Comparison of ENCODE assay signal across 37 cellular contexts in genomic region chr5:146357125-146357524, GRCh38. TPM values are rescaled to one million over a fixed set of nuclear protein-coding genes. Genes with fewer than 3 reads are reported as not detected.
"Had no signal": no experiment of that assay in that cellular context is flagged by ENCODE, and none has a peak within 500 bp of the region (broad histone marks: within the 10 kb centered on the region; RNA-seq: fewer than 3 reads in every experiment).

No MANE protein-coding gene starts in this region.

- H3K4me3 ChIP-seq: adrenal gland, body of pancreas, breast epithelium had no signal

- FAIRE-seq: astrocyte, TTC549 had no signal

- H3K27me3 ChIP-seq: body of pancreas, brain microvascular endothelial cell, breast epithelium had no signal

- ATAC-seq: activated CD8-positive, alpha-beta T cell treated with anti-CD3 and anti-CD28 coated beads for 36 hours; activated naive CD4-positive, alpha-beta T cell treated with anti-CD3 and anti-CD28 coated beads, Interleukin-2, amount 50 U/mL, for 72 hours; activated T-cell treated with anti-CD3 and anti-CD28 coated beads, Interleukin-2, amount 50 U/mL, for 4 hours; activated T-cell treated with anti-CD3 and anti-CD28 coated beads, Interleukin-2, amount 50 U/mL, for 72 hours; activated T-helper 17 cell treated with anti-CD3 and anti-CD28 coated beads, Interleukin-2, amount 50 U/mL, for 72 hours; body of pancreas had no signal

- H3K4me1 ChIP-seq: adrenal gland, body of pancreas, breast epithelium had no signal

- DNase-seq: activated B cell treated with CpG ODN at 0.5 μM for 24 hours; activated CD4-positive, alpha-beta memory T cell treated with anti-CD3 and anti-CD28 coated beads for 36 hours; activated CD4-positive, alpha-beta T cell treated with anti-CD3 and anti-CD28 coated beads for 4 hours; activated CD4-positive, alpha-beta T cell treated with anti-CD3 and anti-CD28 coated beads, Interleukin-2, amount 10 ng/mL, durations not matched to agents 24 days and 14 days; activated CD4-positive, alpha-beta T cell treated with anti-CD3 and anti-CD28 coated beads, Interleukin-2, amount 50 U/mL, for 1 hour; activated CD4-positive, alpha-beta T cell treated with anti-CD3 and anti-CD28 coated beads, Interleukin-2, amount 50 U/mL, for 4 hours; activated CD4-positive, CD25-positive, alpha-beta regulatory T cell treated with anti-CD3 and anti-CD28 coated beads, Interleukin-2, amount 50 U/mL, for 72 hours; activated CD8-positive, alpha-beta memory T cell treated with anti-CD3 and anti-CD28 coated beads, Interleukin-2, amount 50 U/mL, for 4 hours; activated CD8-positive, alpha-beta T cell treated with anti-CD3 and anti-CD28 coated beads for 36 hours; activated effector memory CD4-positive, alpha-beta T cell treated with anti-CD3 and anti-CD28 coated beads, Interleukin-2, amount 50 U/mL, for 16 hours; activated gamma-delta T cell treated with Interleukin-2 at 50 U/mL for 16 hours; activated naive CD4-positive, alpha-beta T cell; activated naive CD4-positive, alpha-beta T cell treated with anti-CD3 and anti-CD28 coated beads for 36 hours; activated naive CD4-positive, alpha-beta T cell treated with anti-CD3 and anti-CD28 coated beads, Interleukin-2, amount 50 U/mL, for 16 hours; activated naive CD8-positive, alpha-beta T cell treated with anti-CD3 and anti-CD28 coated beads for 36 hours; activated T-cell treated with anti-CD3 and anti-CD28 coated beads for 4 hours; activated T-cell treated with anti-CD3 and anti-CD28 coated beads, Interleukin-2, amount 50 U/mL, for 1 hour; activated T-cell treated with anti-CD3 and anti-CD28 coated beads, Interleukin-2, amount 50 U/mL, for 4 hours; activated T-cell treated with anti-CD3 and anti-CD28 coated beads, Interleukin-2, amount 50 U/mL, for 72 hours; adrenal gland; amniotic stem cell; aorta; body of pancreas; brain microvascular endothelial cell; central memory CD4-positive, alpha-beta T cell; cerebellar nuclear complex; T-helper 2 cell; T-helper 9 cell had no signal

- H3K27ac ChIP-seq: adrenal gland, body of pancreas, brain microvascular endothelial cell, breast epithelium, VCaP had no signal

- H3K9me3 ChIP-seq: adrenal gland, body of pancreas, breast epithelium had no signal

- H3K36me3 ChIP-seq: adrenal gland, brain microvascular endothelial cell, breast epithelium had no signal

RNA-seq across cellular contexts. Expression of gene POU4F3, which starts 18.5 kb away (rescaled TPM):
- total RNA-seq: activated B cell treated with CpG ODN at 0.5 μM for 24 hours; activated CD4-positive, alpha-beta memory T cell treated with anti-CD3 and anti-CD28 coated beads for 36 hours; activated CD8-positive, alpha-beta T cell treated with anti-CD3 and anti-CD28 coated beads for 36 hours; activated naive CD4-positive, alpha-beta T cell treated with anti-CD3 and anti-CD28 coated beads for 36 hours; activated naive CD4-positive, alpha-beta T cell treated with anti-CD3 and anti-CD28 coated beads, Interleukin-2, amount 50 U/mL, for 72 hours; activated T-cell treated with anti-CD3 and anti-CD28 coated beads, Interleukin-2, amount 50 U/mL, for 72 hours; activated T-helper 1 cell treated with anti-CD3 and anti-CD28 coated beads, Interleukin-12 subunit alpha, Interleukin-12 subunit beta, Interleukin-2, Interleukin-4 antibody, amounts not matched to agents 30 ng/mL and 10 ng/mL and 1 ng/mL, durations not matched to agents 14 hours and 24 hours and 36 hours; activated T-helper 17 cell treated with anti-CD3 and anti-CD28 coated beads, Interleukin-2, amount 50 U/mL, for 72 hours; cardiac septum; chondrocyte had no signal
- polyA plus RNA-seq: adrenal gland had no signal
